ENCODE assay signal across 29 cellular contexts in the genomic region with DNA sequence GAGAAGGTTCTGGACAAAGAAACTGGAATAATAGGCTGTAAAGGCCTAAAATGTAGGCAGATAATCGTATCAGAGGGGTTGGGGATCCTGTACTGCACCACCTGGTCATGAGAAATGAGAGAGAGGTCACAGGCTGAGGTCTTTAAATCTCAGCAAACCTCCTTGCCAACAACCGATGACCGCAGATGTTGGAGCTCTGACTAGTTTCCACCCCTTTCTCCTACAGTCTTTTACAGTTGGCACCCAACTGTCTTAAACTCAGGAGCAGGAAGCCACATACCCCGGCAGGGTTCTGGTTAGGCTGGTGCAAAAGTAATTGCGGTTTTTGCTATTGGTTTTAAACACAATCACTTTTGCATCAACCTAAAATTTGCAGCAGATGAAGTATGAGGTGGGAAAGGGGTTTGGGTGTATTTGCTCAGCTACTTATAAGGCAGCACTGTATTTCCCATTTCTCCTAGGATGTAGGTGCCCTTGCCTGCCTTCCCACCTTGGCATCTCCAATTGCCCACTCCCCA.
"Had no signal": no experiment of that assay in that cellular context is flagged by ENCODE, and none has a peak within 500 bp of the region (broad histone marks: within the 10 kb centered on the region; RNA-seq: fewer than 3 reads in every experiment).

No MANE protein-coding gene starts in this region.

- H3K4me3 ChIP-seq: colonic mucosa, left ventricle myocardium inferior, lower lobe of right lung, ovary, psoas muscle, skin epidermis, thoracic aorta, tibial nerve, upper lobe of left lung had no signal

- H3K27ac ChIP-seq: colonic mucosa, epithelial cell of prostate, left ventricle myocardium inferior, lower lobe of right lung, ovary, psoas muscle, skin epidermis, tibial nerve, upper lobe of left lung had no signal

- H3K36me3 Mint-ChIP-seq: immature natural killer cell; natural killer cell; stimulated activated naive B cell treated with anti-CD40 and anti-IgM and Interleukin-4, amounts not matched to agents 10 μg/mL and 1 μg/mL and 100 μg/mL, for 72 hours had no signal

- H3K27ac Mint-ChIP-seq: dendritic cell treated with granulocyte-macrophage colony-stimulating factor and Interleukin-4, amounts not matched to agents 40 ng/mL and 50 ng/mL, for 4 days; endodermal cell; immature natural killer cell; natural killer cell; stimulated activated naive B cell treated with anti-CD40 and anti-IgM and Interleukin-4, amounts not matched to agents 10 μg/mL and 1 μg/mL and 100 μg/mL, for 72 hours; stimulated activated naive CD8-positive, alpha-beta T cell treated with anti-CD3 and anti-CD28 coated beads, Interleukin-15, Interleukin-2, amounts not matched to agents 100 ng/mL and 50 ng/mL, for 24 hours had no signal

- H3K27me3 Mint-ChIP-seq: dendritic cell treated with granulocyte-macrophage colony-stimulating factor and Interleukin-4, amounts not matched to agents 40 ng/mL and 50 ng/mL, for 4 days; stimulated activated naive B cell treated with anti-CD40 and anti-IgM and Interleukin-4, amounts not matched to agents 10 μg/mL and 1 μg/mL and 100 μg/mL, for 72 hours; stimulated activated naive CD8-positive, alpha-beta T cell treated with anti-CD3 and anti-CD28 coated beads, Interleukin-15, Interleukin-2, amounts not matched to agents 100 ng/mL and 50 ng/mL, for 24 hours had no signal

- DNase-seq: colonic mucosa; effector CD8-positive, alpha-beta T cell; endodermal cell; hypothalamus; immature natural killer cell; islet precursor cell; kidney glomerular epithelial cell; left colon; left ventricle myocardium inferior; lower lobe of right lung; natural killer cell; occipital lobe; ovary; posterior cingulate gyrus; psoas muscle; right cardiac atrium; stimulated activated CD4-positive, alpha-beta T cell treated with anti-CD3 and anti-CD28 coated beads, Interleukin-15, amount 100 ng/mL, for 24 hours; stimulated activated CD4-positive, alpha-beta T cell treated with anti-CD3 and anti-CD28 coated beads, Interleukin-2, amount 100 ng/mL, for 48 hours; stimulated activated naive B cell treated with anti-CD40 and anti-IgM and Interleukin-4, amounts not matched to agents 10 μg/mL and 1 μg/mL and 100 μg/mL, for 72 hours; upper lobe of left lung had no signal

- H3K4me3 Mint-ChIP-seq: dendritic cell treated with granulocyte-macrophage colony-stimulating factor and Interleukin-4, amounts not matched to agents 40 ng/mL and 50 ng/mL, for 4 days; endodermal cell; immature natural killer cell; natural killer cell; stimulated activated naive B cell treated with anti-CD40 and anti-IgM and Interleukin-4, amounts not matched to agents 10 μg/mL and 1 μg/mL and 100 μg/mL, for 72 hours; stimulated activated naive CD8-positive, alpha-beta T cell treated with anti-CD3 and anti-CD28 coated beads, Interleukin-15, Interleukin-2, amounts not matched to agents 100 ng/mL and 50 ng/mL, for 24 hours had no signal

- H3K27me3 ChIP-seq: colonic mucosa, ovary, tibial nerve, upper lobe of left lung had no signal

- ATAC-seq: esophagus mucosa; left colon; lower lobe of right lung; natural killer cell; psoas muscle; right cardiac atrium; stimulated activated naive B cell treated with anti-CD40 and anti-IgM and Interleukin-4, amounts not matched to agents 10 μg/mL and 1 μg/mL and 100 μg/mL, for 72 hours had no signal

- H3K4me1 ChIP-seq: colonic mucosa, lower lobe of right lung, psoas muscle, tibial nerve, upper lobe of left lung had no signal

- H3K9me3 ChIP-seq: colonic mucosa, left ventricle myocardium inferior, lower lobe of right lung, ovary, psoas muscle, thoracic aorta, tibial nerve, upper lobe of left lung had no signal

- H3K4me1 Mint-ChIP-seq: immature natural killer cell; natural killer cell; stimulated activated naive B cell treated with anti-CD40 and anti-IgM and Interleukin-4, amounts not matched to agents 10 μg/mL and 1 μg/mL and 100 μg/mL, for 72 hours had no signal

- H3K36me3 ChIP-seq: colonic mucosa, left ventricle myocardium inferior, lower lobe of right lung, ovary, thoracic aorta, tibial nerve, upper lobe of left lung had no signal

- FAIRE-seq: frontal cortex, urothelium cell line had no signal

- H3K9me3 Mint-ChIP-seq: endodermal cell had no signal
